ENCODE assay signal across 1 cellular context in genomic region chr11:112977620-112978212, GRCh38.
TF ChIP-seq lines count a peak whose summit lies in the region.

No MANE protein-coding gene starts in this region.

TF ChIP-seq in SK-N-SH treated with all-trans-retinoic acid at 6 μM for 48 hours, 23 proteins besides CTCF, POLR2A, EP300 and RAD21 (continued from another document):
- TF ChIP-seq ISL1 (CRISPR knock-in tag; IDR thresholded peaks at IDR 0.05) (no peak), TCF4 (CRISPR knock-in tag; IDR thresholded peaks at IDR 0.05; ENCODE audit: borderline replicate concordance) (no peak), ZNF8 (CRISPR knock-in tag; IDR thresholded peaks at IDR 0.05) (no peak), CSDC2 (CRISPR knock-in tag; IDR thresholded peaks at IDR 0.05) (no peak), PPARA (CRISPR knock-in tag; IDR thresholded peaks at IDR 0.05; ENCODE audit: borderline replicate concordance) (no peak)
